ENCODE assay signal across 8 cellular contexts in the genomic region with DNA sequence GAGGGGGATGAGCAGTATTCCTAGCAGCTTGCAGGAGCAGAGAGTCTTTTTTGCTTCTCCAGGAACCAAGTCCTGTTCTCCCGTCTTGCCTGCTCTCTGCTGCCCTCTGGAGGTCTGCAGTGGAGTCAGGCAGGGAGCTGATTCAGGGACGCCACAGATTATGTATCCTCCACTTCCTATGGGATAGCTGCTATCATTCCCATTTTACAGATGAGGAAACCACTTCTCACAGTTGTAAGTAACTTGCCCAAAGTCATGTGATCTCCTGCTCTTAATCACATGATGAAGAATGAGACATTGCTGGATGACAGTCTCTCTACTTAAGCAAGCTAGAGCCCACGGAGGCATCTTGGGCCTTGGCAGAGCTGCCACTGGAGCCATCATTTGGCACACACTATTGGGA. TPM values are rescaled to one million over a fixed set of nuclear protein-coding genes. Genes with fewer than 3 reads are reported as not detected.
DNase-seq lines count a peak whose midpoint lies in the region; ATAC-seq and TF ChIP-seq lines count a peak whose summit lies in the region.

No MANE protein-coding gene starts in this region.

- H3K36me3 ChIP-seq in GM06990 (ENCODE audit: control insufficient read depth, insufficient read depth, low read length), result no peaks in the 10 kb centered on the region
- peaks cover 2 to 4% of the 10 kb centered on the region in 2 donors for H3K36me3 ChIP-seq in aorta (ENCODE audit: control insufficient read depth in 1 of 2, insufficient read depth in 2 of 2, low read length in 1 of 2)

- no peaks in the 10 kb centered on the region for H3K4me1 ChIP-seq in aorta (ENCODE audit: control insufficient read depth in 1 of 2, insufficient read depth in 2 of 2, low read length in 2 of 2)

- H3K27ac Mint-ChIP-seq in activated naive CD8-positive, alpha-beta T cell treated with anti-CD3 and anti-CD28 coated beads, Interleukin-2, amount 50 U/mL, for 24 hours, result no peak overlapping the region

- no peaks in the 10 kb centered on the region for H3K4me1 Mint-ChIP-seq in activated naive CD8-positive, alpha-beta T cell treated with anti-CD3 and anti-CD28 coated beads, Interleukin-2, amount 50 U/mL, for 24 hours

- H3K27me3 ChIP-seq in GM06990 (replicated peaks; ENCODE audit: control insufficient read depth, insufficient read depth, low read length) (no peaks in the 10 kb centered on the region), aorta (ENCODE audit: control insufficient read depth in 1 of 2, insufficient read depth in 2 of 2, low read length in 1 of 2) (no peaks in the 10 kb centered on the region)

- H3K4me3 ChIP-seq in GM06990 (replicated peaks; ENCODE audit: low read depth, low read length) (no peak overlapping the region), aorta (ENCODE audit: low read length in 2 of 2) (no peak overlapping the region)

- H3K9me3 Mint-ChIP-seq in activated naive CD8-positive, alpha-beta T cell treated with anti-CD3 and anti-CD28 coated beads, Interleukin-2, amount 50 U/mL, for 24 hours, result no peaks in the 10 kb centered on the region

- H3K27ac ChIP-seq in aorta (ENCODE audit: low read depth in 1 of 2, low read length in 2 of 2), result no peak overlapping the region

- H3K27me3 Mint-ChIP-seq in activated naive CD8-positive, alpha-beta T cell treated with anti-CD3 and anti-CD28 coated beads, Interleukin-2, amount 50 U/mL, for 24 hours, result no peaks in the 10 kb centered on the region

- H3K36me3 Mint-ChIP-seq in activated naive CD8-positive, alpha-beta T cell treated with anti-CD3 and anti-CD28 coated beads, Interleukin-2, amount 50 U/mL, for 24 hours (ENCODE audit: low read depth), result peaks cover 1% of the 10 kb centered on the region

- TF ChIP-seq CTCF in GM06990 (IDR thresholded peaks at IDR 0.05; ENCODE audit: insufficient read depth, low read length, poor library complexity, severe bottlenecking), result peak; percentile 96

- H3K9me3 ChIP-seq in aorta (ENCODE audit: control insufficient read depth, low read length), result no peaks in the 10 kb centered on the region

- WGBS in aorta, 2 donors, result 33% methylated on average over 3 of the region's 3 CpGs

- no peak overlapping the region for H3K4me3 Mint-ChIP-seq in activated naive CD8-positive, alpha-beta T cell treated with anti-CD3 and anti-CD28 coated beads, Interleukin-2, amount 50 U/mL, for 24 hours

- DNase-seq in GM06990 (ENCODE audit: extremely low read depth, insufficient read length), result no peak
- DNase-seq in MV-4-11 (lab: John Stamatoyannopoulos, UW), result peak; percentile 36
- peak; percentile 67 for DNase-seq in T follicular helper cell (ENCODE audit: low read depth)
- DNase-seq in activated naive CD8-positive, alpha-beta T cell treated with anti-CD3 and anti-CD28 coated beads, Interleukin-2, amount 50 U/mL, for 24 hours, result peak; percentile 79
- peak; percentile 81 for DNase-seq in cardiac septum (ENCODE audit: low spot score)
- DNase-seq in pulmonary artery endothelial cell (ENCODE audit: low read depth, low spot score), result peak; percentile 27
- peak; percentile 81 to 89 for DNase-seq in aorta

- intact Hi-C loops in cardiac septum (cut with DNase I), result loop anchor here (5.0 to 10.0 kb wide), 3 partner anchors 57 to 510 kb away; a partner anchor contains a TSS
- intact Hi-C loops in aorta (cut with DNase I), result loop anchor here (5.0 to 10.0 kb wide), 3 partner anchors 80 to 510 kb away; a partner anchor contains a TSS

- peak; percentile 72 for ATAC-seq in activated naive CD8-positive, alpha-beta T cell treated with anti-CD3 and anti-CD28 coated beads, Interleukin-2, amount 50 U/mL, for 24 hours
- peak; percentile 88 for ATAC-seq in aorta (ENCODE audit: low FRiP score)
- no peak for ATAC-seq in HG03159 (IDR thresholded peaks at IDR 0.05; ENCODE audit: unreplicated experiment)

RNA-seq across cellular contexts. Expression of a gene that starts 8.3 kb away (rescaled TPM):
- total RNA-seq in cardiac septum (3.6 TPM), pulmonary artery endothelial cell (0.04 TPM in 1 of 2 replicates, not detected in the other), aorta (1 to 10 TPM; 6.2 to 7.3 TPM)
- 1 to 10 TPM in 1 of 2 donors, not detected in 1; 1.6 TPM for polyA plus RNA-seq in aorta

RNA-seq across cellular contexts. Expression of a gene that starts 45.2 kb away (rescaled TPM):
- total RNA-seq in cardiac septum (233 TPM), pulmonary artery endothelial cell (143 and 172 TPM in 2 replicates), aorta (100 to 1,000 TPM; 141 to 158 TPM)
- 100 to 1,000 TPM in 1 of 2 donors, 10 to 100 TPM in 1; 73.8 to 106 TPM for polyA plus RNA-seq in aorta
